1 cellular context compared by ENCODE assay signal in genomic region chr1:201793306-201793925, GRCh38.
A peak's percentile ranks its signal among the peaks of the same experiment; 100 is the strongest.
TF ChIP-seq lines count a peak whose summit lies in the region.

No MANE protein-coding gene starts in this region.

TF ChIP-seq in neural cell, 6 proteins besides CTCF, POLR2A, EP300 and RAD21:
- TF ChIP-seq SMC3 (conservative IDR thresholded peaks at IDR 0.05; ENCODE audit: poor library complexity) (peak; percentile 4), MXI1 (conservative IDR thresholded peaks at IDR 0.05; ENCODE audit: poor library complexity, severe bottlenecking) (no peak)
